Comparison of ENCODE assay signal across 18 cellular contexts in the genomic region with DNA sequence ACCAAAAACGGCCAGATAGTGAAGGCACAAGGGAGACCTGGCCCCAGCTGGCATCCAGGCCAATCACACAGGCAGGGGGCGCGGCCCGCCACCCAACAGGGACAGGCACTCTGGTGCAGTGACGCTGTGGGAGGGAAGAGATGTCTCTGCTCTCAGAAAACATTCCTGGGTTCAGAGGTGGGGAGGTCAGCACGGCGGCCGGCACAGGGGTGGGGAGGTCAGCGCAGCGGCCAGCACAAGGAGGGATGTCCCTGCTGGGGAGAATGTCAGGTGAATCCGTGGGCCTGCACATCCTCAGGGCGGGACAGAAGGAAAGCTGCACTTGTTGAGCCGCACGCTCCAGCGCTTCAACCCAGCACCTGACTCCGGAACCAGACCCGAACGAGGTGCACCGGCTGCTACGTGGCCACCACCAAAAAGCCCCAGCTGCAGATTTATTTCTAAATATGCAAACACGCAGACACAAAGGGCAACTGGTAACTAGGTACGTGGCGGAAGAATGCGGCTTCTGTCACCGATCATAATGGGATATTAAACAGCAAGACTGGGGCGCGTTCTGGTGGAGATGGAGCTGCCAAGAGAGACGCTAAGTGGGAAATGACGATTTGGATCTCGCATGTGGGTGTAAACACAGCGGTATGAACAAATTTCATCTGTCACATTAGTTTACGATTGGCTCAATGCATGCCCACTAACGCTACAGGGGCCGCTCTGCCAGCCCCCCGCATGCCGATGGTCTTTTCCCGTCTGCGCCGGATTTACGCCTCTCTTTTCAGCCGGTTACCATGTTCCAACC. TPM values are rescaled to one million over a fixed set of nuclear protein-coding genes. Genes with fewer than 3 reads are reported as not detected.
DNase-seq lines count a peak whose midpoint lies in the region; TF ChIP-seq lines count a peak whose summit lies in the region.
"Had no signal": no experiment of that assay in that cellular context is flagged by ENCODE, and none has a peak within 500 bp of the region (broad histone marks: within the 10 kb centered on the region; RNA-seq: fewer than 3 reads in every experiment).

No MANE protein-coding gene starts in this region.

- no peaks in the 10 kb centered on the region for H3K9me3 ChIP-seq in esophagus muscularis mucosa
- H3K9me3 ChIP-seq: MG63, SK-N-SH had no signal

- no peaks in the 10 kb centered on the region for H3K27me3 ChIP-seq in esophagus muscularis mucosa
- H3K27me3 ChIP-seq: MG63 had no signal

- CTCF ChIA-PET in RWPE1 (lab: Yijun Ruan, JAX) = interaction anchor here (0.6 to 0.7 kb wide), 2 partner anchors 36 to 101 kb away, joined by 3 read pairs; no protein-coding TSS in a partner anchor

- H3K27ac ChIP-seq in RWPE1 = peak overlapping the region; percentile 24
- peak overlapping the region; percentile 78 to 90 (median 80) for H3K27ac ChIP-seq in esophagus muscularis mucosa (replicated peaks in 1 of 4)
- H3K27ac ChIP-seq: PC-9 had no signal

- H3K36me3 ChIP-seq in esophagus muscularis mucosa = peaks cover 19 to 76% (median 66%) of the 10 kb centered on the region in 4 donors

- H3K4me3 ChIP-seq in esophagus muscularis mucosa = no peak overlapping the region
- H3K4me3 ChIP-seq: MG63, PC-9 had no signal

- no peak for TF ChIP-seq POLR2A in esophagus muscularis mucosa (IDR thresholded peaks at IDR 0.05; ENCODE audit: low read depth)

- POLR2A ChIA-PET in RWPE1 (lab: Yijun Ruan, JAX; ENCODE audit: low non-redundant PET) = no interaction called here

- H3K4me1 ChIP-seq in esophagus muscularis mucosa = peaks cover 14 to 53% (median 46%) of the 10 kb centered on the region in 4 donors

- peak; percentile 62 for DNase-seq in Ammon's horn (ENCODE audit: low spot score)
- no peak for DNase-seq in RWPE1 (ENCODE audit: low spot score)
- no peak for DNase-seq in esophagus muscularis mucosa (ENCODE audit: extremely low spot score)
- DNase-seq in effector CD8-positive, alpha-beta T cell (lab: John Stamatoyannopoulos, UW) = no peak
- DNase-seq in GM03348 (ENCODE audit: low spot score) = no peak
- DNase-seq in NOMO-1 treated with dmso at 0.1 percent for 144 hours (lab: John Stamatoyannopoulos, UW; ENCODE audit: unreplicated experiment) = no peak
- DNase-seq: DMS53, GDM1, MG63, NCI-H1417, NCI-H1694 treated with DMSO at 0.1 percent for 48 hours, NCI-H2107, NCI-H446 treated with DMSO at 0.1 percent for 48 hours, NCI-H526 treated with DMSO at 0.1 percent for 48 hours, PC-9, RPMI8226, SIG-M5, SK-N-SH had no signal

- TF ChIP-seq CTCF in RWPE1 (conservative IDR thresholded peaks at IDR 0.05; ENCODE audit: low read depth) (no peak), esophagus muscularis mucosa (IDR thresholded peaks at IDR 0.05) (no peak)

- TF ChIP-seq EP300 in esophagus muscularis mucosa (IDR thresholded peaks at IDR 0.05) = peak; percentile 55

- WGBS in esophagus muscularis mucosa = 69% methylated on average over 37 of the region's 41 CpGs

- intact Hi-C loops in esophagus muscularis mucosa (cut with DNase I) = no loop called here

RNA-seq across cellular contexts. Expression of a gene that starts 15.6 kb away (rescaled TPM):
- total RNA-seq in esophagus muscularis mucosa = 100 to 1,000 TPM in 2 of 4 donors, 10 to 100 TPM in 2; 78.0 to 103 (median 93.4) TPM

RNA-seq across cellular contexts. Expression of a gene that starts 40.4 kb away (rescaled TPM):
- 10 to 100 TPM; 34.6 to 54.8 (median 40.4) TPM for total RNA-seq in esophagus muscularis mucosa

RNA-seq across cellular contexts. Expression of a gene that starts 40.6 kb away (rescaled TPM):
- total RNA-seq in esophagus muscularis mucosa = 10 to 100 TPM; 19.5 to 31.6 (median 23.5) TPM

RNA-seq across cellular contexts. Expression of a gene that starts 56.7 kb away (rescaled TPM):
- 10 to 100 TPM in 1 of 4 donors, 1 to 10 TPM in 3; 4.5 to 10.6 (median 8.9) TPM for total RNA-seq in esophagus muscularis mucosa
